21 cellular contexts compared by ENCODE assay signal in the genomic region with DNA sequence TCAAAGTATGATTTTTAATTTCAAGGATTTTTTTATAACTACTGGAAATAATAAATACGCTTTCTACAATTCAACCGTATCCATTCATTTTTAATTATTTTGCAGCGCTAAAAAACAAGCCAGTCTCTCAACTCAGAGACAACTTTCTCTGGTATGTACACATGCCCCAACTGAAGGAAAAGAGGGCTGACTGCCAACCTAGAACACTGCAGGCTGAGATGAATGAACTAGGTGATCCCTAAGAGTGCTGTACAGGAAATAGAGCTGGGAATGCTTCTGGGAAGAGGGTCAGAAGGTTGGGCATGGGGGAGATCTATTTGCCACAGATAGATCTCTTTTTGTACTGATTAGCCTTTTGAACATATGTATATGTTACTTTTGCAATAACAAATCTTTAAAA.
DNase-seq lines count a peak whose midpoint lies in the region; ATAC-seq, FAIRE-seq and TF ChIP-seq lines count a peak whose summit lies in the region.
"Had no signal": no experiment of that assay in that cellular context is flagged by ENCODE, and none has a peak within 500 bp of the region (broad histone marks: within the 10 kb centered on the region; RNA-seq: fewer than 3 reads in every experiment).

No MANE protein-coding gene starts in this region.

- H4K91ac ChIP-seq in H1 (replicated peaks; ENCODE audit: insufficient read length, low read length), result no peak overlapping the region

- no peaks in the 10 kb centered on the region for H3K27me3 Mint-ChIP-seq in CD4-positive, alpha-beta T cell
- H3K27me3 Mint-ChIP-seq: CD4-positive, CD25-positive, alpha-beta regulatory T cell had no signal

- H2BK15ac ChIP-seq in H1 (ENCODE audit: low read length), result no peak overlapping the region

- no peak overlapping the region for H2BK12ac ChIP-seq in H1 (ENCODE audit: low read depth, low read length)

- no peaks in the 10 kb centered on the region for H3K36me3 Mint-ChIP-seq in CD4-positive, alpha-beta T cell (ENCODE audit: low read depth)
- H3K36me3 Mint-ChIP-seq: CD4-positive, CD25-positive, alpha-beta regulatory T cell had no signal

- no peaks in the 10 kb centered on the region for H4K20me1 ChIP-seq in H1 (replicated peaks in 1 of 2; ENCODE audit: control insufficient read depth in 1 of 2, insufficient read depth in 2 of 2, low read length in 2 of 2)

- 81 to 100% methylated on average over 3 of the region's 3 CpGs for WGBS in H1 (ENCODE audit: extremely low coverage in 1 of 2, insufficient coverage in 1 of 2, insufficient read length in 1 of 2, insufficient replicate concordance in 2 of 2, low coverage in 1 of 2, low lambda C conversion rate in 2 of 2, missing lambda C conversion rate in 1 of 2), 2 experiments
- 93 to 94% (median 94%) methylated on average over 3 of the region's 3 CpGs for WGBS in heart left ventricle, 4 donors

- no peaks in the 10 kb centered on the region for H3K79me1 ChIP-seq in H1 (ENCODE audit: low read depth, low read length)

- CTCF ChIA-PET in H1 (lab: Charles Lee; ENCODE audit: partially characterized antibody), result no interaction called here
- CTCF ChIA-PET in CD4-positive, alpha-beta T cell (lab: Charles Lee), result no interaction called here

- no peak for TF ChIP-seq POLR2A in H1 (IDR thresholded peaks at IDR 0.05; ENCODE audit: control extremely low read depth in 1 of 2, low read depth in 2 of 2, low read length in 2 of 2)
- TF ChIP-seq POLR2A in heart left ventricle (IDR thresholded peaks at IDR 0.05), result no peak

- H3K56ac ChIP-seq in H1 (replicated peaks; ENCODE audit: insufficient read length, low read depth, low read length), result no peak overlapping the region

- no peak overlapping the region for H4K8ac ChIP-seq in H1 (ENCODE audit: extremely low read depth, insufficient read depth, low read length)

- H3K9me3 Mint-ChIP-seq in CD4-positive, alpha-beta T cell, result peaks cover 9% of the 10 kb centered on the region

- no peak overlapping the region for H3K23ac ChIP-seq in H1 (ENCODE audit: insufficient read length)

- no peak overlapping the region for H2BK5ac ChIP-seq in H1 (ENCODE audit: low read depth, low read length)

- ATAC-seq in RWPE2 (ENCODE audit: low read depth) (peak; percentile 50; the same call in 1 of the 3 replicates), left lung (peak; percentile 63), heart left ventricle (no peak)
- no peak for ATAC-seq in CD4-positive, alpha-beta T cell (ENCODE audit: poor library complexity)
- ATAC-seq: HCT116 had no signal

- H3K14ac ChIP-seq in H1 (ENCODE audit: insufficient read length), result no peak overlapping the region

- no peaks in the 10 kb centered on the region for H3K79me2 ChIP-seq in H1 (ENCODE audit: control insufficient read depth in 1 of 2, insufficient read depth in 2 of 2, low read length in 2 of 2)

- H3K9ac ChIP-seq in H1 (replicated peaks in 1 of 4; ENCODE audit: extremely low read depth in 1 of 4, low read depth in 3 of 4, low read length in 3 of 4), result no peak overlapping the region
- H3K9ac ChIP-seq: GM23248 had no signal

- no peaks in the 10 kb centered on the region for H3K36me3 ChIP-seq in RWPE2 (ENCODE audit: low read depth)
- H3K36me3 ChIP-seq in H1 (ENCODE audit: control insufficient read depth in 2 of 4, insufficient read depth in 4 of 4, low read length in 3 of 4), result no peaks in the 10 kb centered on the region
- no peaks in the 10 kb centered on the region for H3K36me3 ChIP-seq in left lung
- H3K36me3 ChIP-seq in heart left ventricle, result no peaks in the 10 kb centered on the region
- H3K36me3 ChIP-seq: BE2C had no signal

- H3K4me1 ChIP-seq in RWPE2 (ENCODE audit: insufficient read depth, poor library complexity, severe bottlenecking), result no peaks in the 10 kb centered on the region
- H3K4me1 ChIP-seq in H1 (replicated peaks in 1 of 4; ENCODE audit: control insufficient read depth in 3 of 4, insufficient read depth in 4 of 4, low read length in 3 of 4), result no peaks in the 10 kb centered on the region
- H3K4me1 ChIP-seq in left lung, result no peaks in the 10 kb centered on the region
- H3K4me1 ChIP-seq in heart left ventricle, result no peaks in the 10 kb centered on the region
- H3K4me1 ChIP-seq: BE2C, Caco-2 had no signal

- no peak overlapping the region for H4K5ac ChIP-seq in H1 (ENCODE audit: insufficient read length, low read depth, low read length)

- FAIRE-seq in H1 (lab: Jason Lieb, UNC), result no peak
- FAIRE-seq: A204.1, D721Med, G401.6, GM12891, GM18507, H54 had no signal

- DNase-seq in NCI-H226, result peak; percentile 67
- no peak for DNase-seq in RWPE2 (ENCODE audit: low spot score)
- no peak for DNase-seq in H1 (ENCODE audit: low read depth in 1 of 2, low spot score in 2 of 2)
- no peak for DNase-seq in left lung
- no peak for DNase-seq in heart left ventricle
- no peak for DNase-seq in activated gamma-delta T cell treated with Interleukin-2 at 50 U/mL for 16 hours
- DNase-seq in CD4-positive, alpha-beta T cell, result no peak
- DNase-seq: ACHN; BE2C; C1 segment of cervical spinal cord; Caco-2; CD4-positive, CD25-positive, alpha-beta regulatory T cell; GM23248; HFFc6 had no signal

- intact Hi-C loops in left lung (cut with DNase I), result no loop called here
- intact Hi-C loops in heart left ventricle (cut with DNase I), result no loop called here
- intact Hi-C loops in CD4-positive, alpha-beta T cell (cut with DNase I, micrococcal nuclease), result no loop called here

- no peak overlapping the region for H3K4me3 Mint-ChIP-seq in CD4-positive, alpha-beta T cell
- H3K4me3 Mint-ChIP-seq: CD4-positive, CD25-positive, alpha-beta regulatory T cell; HFFc6 had no signal

- TF ChIP-seq RAD21 in H1 (IDR thresholded peaks at IDR 0.05 in 1 of 2, conservative IDR thresholded peaks at IDR 0.05 in 1 of 2; ENCODE audit: low read depth in 2 of 2, low read length in 2 of 2), result no peak

- H3K4me1 Mint-ChIP-seq in CD4-positive, alpha-beta T cell (ENCODE audit: low read depth), result no peaks in the 10 kb centered on the region
- H3K4me1 Mint-ChIP-seq: CD4-positive, CD25-positive, alpha-beta regulatory T cell had no signal

- TF ChIP-seq CTCF in RWPE2 (IDR thresholded peaks at IDR 0.05; ENCODE audit: poor library complexity, severe bottlenecking) (no peak), H1 (IDR thresholded peaks at IDR 0.05; ENCODE audit: control extremely low read depth in 1 of 3, insufficient read depth in 1 of 3, low read depth in 1 of 3, low read length in 3 of 3) (no peak), left lung (IDR thresholded peaks at IDR 0.05) (no peak), heart left ventricle (IDR thresholded peaks at IDR 0.05) (no peak)
- no peak for TF ChIP-seq CTCF in CD4-positive, alpha-beta T cell (IDR thresholded peaks at IDR 0.05)

- no peak overlapping the region for H3K4me2 ChIP-seq in H1 (ENCODE audit: insufficient read depth in 1 of 2, low read depth in 2 of 2, low read length in 2 of 2)

- no peak overlapping the region for H3K4ac ChIP-seq in H1 (replicated peaks; ENCODE audit: insufficient read length, low read depth, low read length)

- H3K23me2 ChIP-seq in H1 (ENCODE audit: low read depth, low read length), result no peaks in the 10 kb centered on the region

- no peak overlapping the region for H3K27ac Mint-ChIP-seq in CD4-positive, alpha-beta T cell
- H3K27ac Mint-ChIP-seq: CD4-positive, CD25-positive, alpha-beta regulatory T cell; HFFc6 had no signal

- H2BK20ac ChIP-seq in H1 (ENCODE audit: low read length), result no peak overlapping the region

- H2BK120ac ChIP-seq in H1 (replicated peaks; ENCODE audit: low read depth, low read length), result no peak overlapping the region

- H3K27ac ChIP-seq in RWPE2 (ENCODE audit: poor library complexity, severe bottlenecking), result no peak overlapping the region
- H3K27ac ChIP-seq in H1 (ENCODE audit: low read depth, low read length), result no peak overlapping the region
- H3K27ac ChIP-seq in left lung, result no peak overlapping the region
- H3K27ac ChIP-seq in heart left ventricle, result no peak overlapping the region
- H3K27ac ChIP-seq in CD4-positive, alpha-beta T cell (ENCODE audit: low read depth, low read length), result no peak overlapping the region
- H3K27ac ChIP-seq: GM23248 had no signal

- TF ChIP-seq EP300 in H1 (IDR thresholded peaks at IDR 0.05; ENCODE audit: borderline replicate concordance in 1 of 2, low read depth in 2 of 2, low read length in 2 of 2), result no peak

- H3K4me3 ChIP-seq in RWPE2 (ENCODE audit: severe bottlenecking) (no peak overlapping the region), H1 (ENCODE audit: extremely low read depth in 1 of 4, insufficient read depth in 2 of 4, low read depth in 3 of 4, low read length in 4 of 4) (no peak overlapping the region), left lung (no peak overlapping the region), heart left ventricle (no peak overlapping the region)
- H3K4me3 ChIP-seq: GM23248 had no signal

- H3K18ac ChIP-seq in H1 (ENCODE audit: extremely low read depth, low read length), result no peak overlapping the region

- 0 out of 2 replicates have a peak overlapping the region, but pooled peaks have one; percentile 66 for H2AFZ ChIP-seq in H1 (ENCODE audit: low read length)
- H2AFZ ChIP-seq: GM23248 had no signal

- POLR2A ChIA-PET in H1 (lab: Charles Lee; ENCODE audit: partially characterized antibody), result no interaction called here
- POLR2A ChIA-PET in CD4-positive, alpha-beta T cell (lab: Charles Lee), result no interaction called here

- no peak overlapping the region for H2AK5ac ChIP-seq in H1 (ENCODE audit: low read depth, low read length)

- H3K27me3 ChIP-seq in RWPE2 (ENCODE audit: insufficient read depth, poor library complexity, severe bottlenecking) (no peaks in the 10 kb centered on the region), H1 (replicated peaks in 1 of 4; ENCODE audit: control insufficient read depth in 3 of 4, extremely low read depth in 1 of 4, insufficient read depth in 3 of 4, low read length in 3 of 4) (no peaks in the 10 kb centered on the region), left lung (no peaks in the 10 kb centered on the region), heart left ventricle (no peaks in the 10 kb centered on the region)
- no peaks in the 10 kb centered on the region for H3K27me3 ChIP-seq in CD4-positive, alpha-beta T cell (ENCODE audit: control insufficient read depth, insufficient read depth, low read length)
- H3K27me3 ChIP-seq: BE2C had no signal

- no peaks in the 10 kb centered on the region for H3K9me3 ChIP-seq in RWPE2 (ENCODE audit: severe bottlenecking)
- no peaks in the 10 kb centered on the region for H3K9me3 ChIP-seq in H1 (ENCODE audit: insufficient read depth in 2 of 2, low read depth in 1 of 2, low read length in 1 of 2)
- H3K9me3 ChIP-seq in left lung, result peaks cover 0 to 25% of the 10 kb centered on the region in 2 donors
- H3K9me3 ChIP-seq in heart left ventricle, result peaks cover 0 to 22% (median 9%) of the 10 kb centered on the region in 12 donors
- H3K9me3 ChIP-seq in CD4-positive, alpha-beta T cell (ENCODE audit: control insufficient read depth, low read length), result peaks cover 10% of the 10 kb centered on the region
- H3K9me3 ChIP-seq: BE2C, Caco-2 had no signal

TF ChIP-seq in H1, 55 proteins besides CTCF, POLR2A, EP300 and RAD21 (continues in another document):
- TF ChIP-seq SAP30 (IDR thresholded peaks at IDR 0.05; ENCODE audit: insufficient read depth, insufficient replicate concordance, low read length) (no peak), SRF (IDR thresholded peaks at IDR 0.05; ENCODE audit: low read depth, low read length) (no peak)

Comparison
In these comparisons a context has a peak if more than half of its experiments do, and no peak if none do; other contexts are left out.
1. ATAC-seq: peak in RWPE2 (single experiment) and left lung (single experiment); none in heart left ventricle (0 of 4) and CD4-positive, alpha-beta T cell (single experiment).